ENCODE assay signal across 2 cellular contexts in the genomic region with DNA sequence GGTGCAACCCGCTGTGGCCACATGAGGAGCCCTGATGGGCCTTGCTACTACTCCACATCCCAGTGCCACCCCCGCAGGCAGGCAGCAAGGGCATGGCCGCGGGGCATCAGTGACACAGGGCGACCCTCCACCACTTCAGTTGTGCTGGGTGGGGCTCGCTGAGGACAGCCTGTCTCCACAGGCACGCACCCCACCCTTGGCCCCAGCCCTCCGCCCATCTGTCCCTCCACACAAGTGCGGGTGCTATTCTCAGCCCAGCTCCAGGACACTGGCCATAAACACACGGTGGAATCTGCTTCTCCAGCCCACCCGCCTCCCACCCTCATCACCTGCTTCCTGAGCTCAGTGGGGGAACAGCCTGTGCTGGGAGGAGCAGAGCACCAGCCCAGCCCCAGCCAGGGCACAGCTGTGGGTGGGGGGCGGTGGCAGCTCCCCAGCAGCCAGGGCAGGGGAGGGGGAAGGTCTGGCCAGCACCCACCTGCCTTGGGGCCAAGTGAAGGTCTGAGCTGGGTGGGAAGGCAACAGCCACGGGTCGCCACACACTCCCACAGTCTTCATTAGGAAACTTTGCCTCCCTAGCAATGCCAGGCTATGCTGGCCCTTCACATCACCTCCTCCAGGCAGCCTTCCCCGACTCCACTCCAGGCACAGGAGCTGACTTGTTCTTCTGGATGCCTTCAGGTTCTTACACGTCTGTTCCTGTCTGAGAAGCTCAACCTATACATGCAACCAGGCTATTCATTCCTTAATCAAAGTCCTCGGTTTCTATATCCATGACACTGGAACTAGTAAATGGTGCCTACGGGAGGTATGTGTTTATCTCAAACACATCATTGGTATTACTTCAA.
A peak's percentile ranks its signal among the peaks of the same experiment; 100 is the strongest.
TF ChIP-seq lines count a peak whose summit lies in the region.

No MANE protein-coding gene starts in this region.

TF ChIP-seq in A549, 52 proteins besides CTCF, POLR2A, EP300 and RAD21:
- TF ChIP-seq CHD4 (IDR thresholded peaks at IDR 0.05; ENCODE audit: borderline replicate concordance): no peak
- no peak for TF ChIP-seq HOXA7 (CRISPR knock-in tag; IDR thresholded peaks at IDR 0.05)
- peak; percentile 74 for TF ChIP-seq ZFP36 (IDR thresholded peaks at IDR 0.05; ENCODE audit: borderline replicate concordance, partially characterized antibody)
- TF ChIP-seq, protein P1, sequence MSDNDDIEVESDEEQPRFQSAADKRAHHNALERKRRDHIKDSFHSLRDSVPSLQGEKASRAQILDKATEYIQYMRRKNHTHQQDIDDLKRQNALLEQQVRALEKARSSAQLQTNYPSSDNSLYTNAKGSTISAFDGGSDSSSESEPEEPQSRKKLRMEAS (IDR thresholded peaks at IDR 0.05): no peak
- TF ChIP-seq ZC3H11A (IDR thresholded peaks at IDR 0.05): no peak
- TF ChIP-seq, protein P2, sequence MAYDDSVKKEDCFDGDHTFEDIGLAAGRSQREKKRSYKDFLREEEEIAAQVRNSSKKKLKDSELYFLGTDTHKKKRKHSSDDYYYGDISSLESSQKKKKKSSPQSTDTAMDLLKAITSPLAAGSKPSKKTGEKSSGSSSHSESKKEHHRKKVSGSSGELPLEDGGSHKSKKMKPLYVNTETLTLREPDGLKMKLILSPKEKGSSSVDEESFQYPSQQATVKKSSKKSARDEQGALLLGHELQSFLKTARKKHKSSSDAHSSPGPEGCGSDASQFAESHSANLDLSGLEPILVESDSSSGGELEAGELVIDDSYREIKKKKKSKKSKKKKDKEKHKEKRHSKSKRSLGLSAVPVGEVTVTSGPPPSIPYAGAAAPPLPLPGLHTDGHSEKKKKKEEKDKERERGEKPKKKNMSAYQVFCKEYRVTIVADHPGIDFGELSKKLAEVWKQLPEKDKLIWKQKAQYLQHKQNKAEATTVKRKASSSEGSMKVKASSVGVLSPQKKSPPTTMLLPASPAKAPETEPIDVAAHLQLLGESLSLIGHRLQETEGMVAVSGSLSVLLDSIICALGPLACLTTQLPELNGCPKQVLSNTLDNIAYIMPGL (CRISPR knock-in tag; IDR thresholded peaks at IDR 0.05; ENCODE audit: borderline replicate concordance): no peak
- TF ChIP-seq, protein P3, sequence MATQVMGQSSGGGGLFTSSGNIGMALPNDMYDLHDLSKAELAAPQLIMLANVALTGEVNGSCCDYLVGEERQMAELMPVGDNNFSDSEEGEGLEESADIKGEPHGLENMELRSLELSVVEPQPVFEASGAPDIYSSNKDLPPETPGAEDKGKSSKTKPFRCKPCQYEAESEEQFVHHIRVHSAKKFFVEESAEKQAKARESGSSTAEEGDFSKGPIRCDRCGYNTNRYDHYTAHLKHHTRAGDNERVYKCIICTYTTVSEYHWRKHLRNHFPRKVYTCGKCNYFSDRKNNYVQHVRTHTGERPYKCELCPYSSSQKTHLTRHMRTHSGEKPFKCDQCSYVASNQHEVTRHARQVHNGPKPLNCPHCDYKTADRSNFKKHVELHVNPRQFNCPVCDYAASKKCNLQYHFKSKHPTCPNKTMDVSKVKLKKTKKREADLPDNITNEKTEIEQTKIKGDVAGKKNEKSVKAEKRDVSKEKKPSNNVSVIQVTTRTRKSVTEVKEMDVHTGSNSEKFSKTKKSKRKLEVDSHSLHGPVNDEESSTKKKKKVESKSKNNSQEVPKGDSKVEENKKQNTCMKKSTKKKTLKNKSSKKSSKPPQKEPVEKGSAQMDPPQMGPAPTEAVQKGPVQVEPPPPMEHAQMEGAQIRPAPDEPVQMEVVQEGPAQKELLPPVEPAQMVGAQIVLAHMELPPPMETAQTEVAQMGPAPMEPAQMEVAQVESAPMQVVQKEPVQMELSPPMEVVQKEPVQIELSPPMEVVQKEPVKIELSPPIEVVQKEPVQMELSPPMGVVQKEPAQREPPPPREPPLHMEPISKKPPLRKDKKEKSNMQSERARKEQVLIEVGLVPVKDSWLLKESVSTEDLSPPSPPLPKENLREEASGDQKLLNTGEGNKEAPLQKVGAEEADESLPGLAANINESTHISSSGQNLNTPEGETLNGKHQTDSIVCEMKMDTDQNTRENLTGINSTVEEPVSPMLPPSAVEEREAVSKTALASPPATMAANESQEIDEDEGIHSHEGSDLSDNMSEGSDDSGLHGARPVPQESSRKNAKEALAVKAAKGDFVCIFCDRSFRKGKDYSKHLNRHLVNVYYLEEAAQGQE (IDR thresholded peaks at IDR 0.05): no peak
- TF ChIP-seq, protein P4, sequence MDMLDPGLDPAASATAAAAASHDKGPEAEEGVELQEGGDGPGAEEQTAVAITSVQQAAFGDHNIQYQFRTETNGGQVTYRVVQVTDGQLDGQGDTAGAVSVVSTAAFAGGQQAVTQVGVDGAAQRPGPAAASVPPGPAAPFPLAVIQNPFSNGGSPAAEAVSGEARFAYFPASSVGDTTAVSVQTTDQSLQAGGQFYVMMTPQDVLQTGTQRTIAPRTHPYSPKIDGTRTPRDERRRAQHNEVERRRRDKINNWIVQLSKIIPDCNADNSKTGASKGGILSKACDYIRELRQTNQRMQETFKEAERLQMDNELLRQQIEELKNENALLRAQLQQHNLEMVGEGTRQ (IDR thresholded peaks at IDR 0.05): no peak
- TF ChIP-seq CEBPB (IDR thresholded peaks at IDR 0.05): no peak

TF ChIP-seq in WTC11, 78 proteins besides CTCF, POLR2A, EP300 and RAD21:
- TF ChIP-seq, protein P5, sequence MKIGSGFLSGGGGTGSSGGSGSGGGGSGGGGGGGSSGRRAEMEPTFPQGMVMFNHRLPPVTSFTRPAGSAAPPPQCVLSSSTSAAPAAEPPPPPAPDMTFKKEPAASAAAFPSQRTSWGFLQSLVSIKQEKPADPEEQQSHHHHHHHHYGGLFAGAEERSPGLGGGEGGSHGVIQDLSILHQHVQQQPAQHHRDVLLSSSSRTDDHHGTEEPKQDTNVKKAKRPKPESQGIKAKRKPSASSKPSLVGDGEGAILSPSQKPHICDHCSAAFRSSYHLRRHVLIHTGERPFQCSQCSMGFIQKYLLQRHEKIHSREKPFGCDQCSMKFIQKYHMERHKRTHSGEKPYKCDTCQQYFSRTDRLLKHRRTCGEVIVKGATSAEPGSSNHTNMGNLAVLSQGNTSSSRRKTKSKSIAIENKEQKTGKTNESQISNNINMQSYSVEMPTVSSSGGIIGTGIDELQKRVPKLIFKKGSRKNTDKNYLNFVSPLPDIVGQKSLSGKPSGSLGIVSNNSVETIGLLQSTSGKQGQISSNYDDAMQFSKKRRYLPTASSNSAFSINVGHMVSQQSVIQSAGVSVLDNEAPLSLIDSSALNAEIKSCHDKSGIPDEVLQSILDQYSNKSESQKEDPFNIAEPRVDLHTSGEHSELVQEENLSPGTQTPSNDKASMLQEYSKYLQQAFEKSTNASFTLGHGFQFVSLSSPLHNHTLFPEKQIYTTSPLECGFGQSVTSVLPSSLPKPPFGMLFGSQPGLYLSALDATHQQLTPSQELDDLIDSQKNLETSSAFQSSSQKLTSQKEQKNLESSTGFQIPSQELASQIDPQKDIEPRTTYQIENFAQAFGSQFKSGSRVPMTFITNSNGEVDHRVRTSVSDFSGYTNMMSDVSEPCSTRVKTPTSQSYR (CRISPR knock-in tag; IDR thresholded peaks at IDR 0.05): no peak
- TF ChIP-seq ZNF232 (CRISPR knock-in tag; IDR thresholded peaks at IDR 0.05) (no peak), RELA (CRISPR knock-in tag; IDR thresholded peaks at IDR 0.05; ENCODE audit: borderline replicate concordance) (no peak), GTF2I (CRISPR knock-in tag; conservative IDR thresholded peaks at IDR 0.05) (no peak), CBFB (CRISPR knock-in tag; IDR thresholded peaks at IDR 0.05; ENCODE audit: low read depth) (no peak), ESRRA (CRISPR knock-in tag; IDR thresholded peaks at IDR 0.05; ENCODE audit: borderline replicate concordance) (no peak)
- TF ChIP-seq, protein P6, sequence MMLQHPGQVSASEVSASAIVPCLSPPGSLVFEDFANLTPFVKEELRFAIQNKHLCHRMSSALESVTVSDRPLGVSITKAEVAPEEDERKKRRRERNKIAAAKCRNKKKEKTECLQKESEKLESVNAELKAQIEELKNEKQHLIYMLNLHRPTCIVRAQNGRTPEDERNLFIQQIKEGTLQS (CRISPR knock-in tag; conservative IDR thresholded peaks at IDR 0.05): no peak
- TF ChIP-seq, protein P7, sequence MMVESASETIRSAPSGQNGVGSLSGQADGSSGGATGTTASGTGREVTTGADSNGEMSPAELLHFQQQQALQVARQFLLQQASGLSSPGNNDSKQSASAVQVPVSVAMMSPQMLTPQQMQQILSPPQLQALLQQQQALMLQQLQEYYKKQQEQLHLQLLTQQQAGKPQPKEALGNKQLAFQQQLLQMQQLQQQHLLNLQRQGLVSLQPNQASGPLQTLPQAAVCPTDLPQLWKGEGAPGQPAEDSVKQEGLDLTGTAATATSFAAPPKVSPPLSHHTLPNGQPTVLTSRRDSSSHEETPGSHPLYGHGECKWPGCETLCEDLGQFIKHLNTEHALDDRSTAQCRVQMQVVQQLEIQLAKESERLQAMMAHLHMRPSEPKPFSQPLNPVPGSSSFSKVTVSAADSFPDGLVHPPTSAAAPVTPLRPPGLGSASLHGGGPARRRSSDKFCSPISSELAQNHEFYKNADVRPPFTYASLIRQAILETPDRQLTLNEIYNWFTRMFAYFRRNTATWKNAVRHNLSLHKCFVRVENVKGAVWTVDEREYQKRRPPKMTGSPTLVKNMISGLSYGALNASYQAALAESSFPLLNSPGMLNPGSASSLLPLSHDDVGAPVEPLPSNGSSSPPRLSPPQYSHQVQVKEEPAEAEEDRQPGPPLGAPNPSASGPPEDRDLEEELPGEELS (CRISPR knock-in tag; IDR thresholded peaks at IDR 0.05): no peak
